In the genomic region with DNA sequence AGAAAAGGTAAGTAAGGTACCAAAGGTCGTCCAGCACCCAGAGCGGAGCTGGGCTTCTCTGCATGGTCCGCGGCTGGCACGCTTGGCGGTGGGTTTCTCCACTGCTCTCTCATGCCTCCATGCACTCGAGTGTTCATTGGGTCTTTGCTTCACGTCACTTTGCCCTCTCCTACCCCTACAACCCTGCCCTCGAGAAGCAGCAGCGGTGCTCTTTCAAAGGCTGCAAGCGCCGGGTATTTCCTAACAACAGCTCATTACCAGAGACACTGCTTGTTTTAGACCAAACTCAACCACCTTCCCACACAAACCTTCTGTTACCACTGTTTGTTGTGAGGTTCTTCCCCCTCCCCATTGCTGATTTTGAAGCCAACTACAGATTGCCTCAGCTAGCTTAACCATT, we compare ENCODE assay signal across 21 cellular contexts. TPM values are rescaled to one million over a fixed set of nuclear protein-coding genes. Genes with fewer than 3 reads are reported as not detected.
DNase-seq lines count a peak whose midpoint lies in the region; ATAC-seq, FAIRE-seq and TF ChIP-seq lines count a peak whose summit lies in the region.
"Had no signal": no experiment of that assay in that cellular context is flagged by ENCODE, and none has a peak within 500 bp of the region (broad histone marks: within the 10 kb centered on the region; RNA-seq: fewer than 3 reads in every experiment).

No MANE protein-coding gene starts in this region.

- H3K9me3 Mint-ChIP-seq in mesothelial cell of epicardium (no peaks in the 10 kb centered on the region), nephron progenitor cell (no peaks in the 10 kb centered on the region)

- H3K4me1 Mint-ChIP-seq in mesothelial cell of epicardium, result peaks cover 32% of the 10 kb centered on the region
- H3K4me1 Mint-ChIP-seq in nephron progenitor cell, result peaks cover 18% of the 10 kb centered on the region

- TF ChIP-seq CTCF in GM06990 (IDR thresholded peaks at IDR 0.05; ENCODE audit: insufficient read depth, low read length, poor library complexity, severe bottlenecking) (no peak), mesothelial cell of epicardium (IDR thresholded peaks at IDR 0.05; ENCODE audit: unreplicated experiment) (no peak), nephron progenitor cell (IDR thresholded peaks at IDR 0.05) (no peak)

- ATAC-seq in HG02798 (IDR thresholded peaks at IDR 0.05; ENCODE audit: poor library complexity, unreplicated experiment), result peak; percentile 56

- no peaks in the 10 kb centered on the region for H3K27me3 Mint-ChIP-seq in mesothelial cell of epicardium (ENCODE audit: low read depth)
- H3K27me3 Mint-ChIP-seq in nephron progenitor cell (ENCODE audit: low read depth, poor library complexity), result no peaks in the 10 kb centered on the region

- H3K4me3 ChIP-seq in GM06990 (replicated peaks; ENCODE audit: low read depth, low read length), result no peak overlapping the region; the same call in 1 of the 2 replicates
- H3K4me3 ChIP-seq: GM23248, mucosa of descending colon, ovary had no signal

- DNase-seq in GM06990 (ENCODE audit: extremely low read depth, insufficient read length), result peak; percentile 64
- DNase-seq in GM18507 (ENCODE audit: extremely low spot score, insufficient read length, low read depth), result no peak
- DNase-seq in mesothelial cell of epicardium (ENCODE audit: low spot score in 2 of 2, unreplicated experiment in 2 of 2), result peak in 1 of 2 experiments; percentile 33
- no peak for DNase-seq in nephron progenitor cell
- no peak for DNase-seq in NCI-H748 (lab: John Stamatoyannopoulos, UW; ENCODE audit: unreplicated experiment)
- DNase-seq in AG08396 (ENCODE audit: low spot score), result no peak
- no peak for DNase-seq in HuH-7.5 (ENCODE audit: low spot score)
- DNase-seq: activated CD8-positive, alpha-beta memory T cell treated with anti-CD3 and anti-CD28 coated beads, Interleukin-2, amount 50 U/mL, for 4 hours; BE2C; DMS153; GM23248; Karpas-422; mucosa of descending colon; NCI-H146; NCI-H446; OCI-M1; ovary; small intestine had no signal

- H3K4me3 Mint-ChIP-seq in mesothelial cell of epicardium (no peak overlapping the region), nephron progenitor cell (no peak overlapping the region)

- H3K27ac Mint-ChIP-seq in mesothelial cell of epicardium (peak overlapping the region; percentile 64), nephron progenitor cell (no peak overlapping the region)

- no peaks in the 10 kb centered on the region for H3K27me3 ChIP-seq in GM06990 (replicated peaks; ENCODE audit: control insufficient read depth, insufficient read depth, low read length)
- H3K27me3 ChIP-seq: BE2C, ovary had no signal

- H3K36me3 Mint-ChIP-seq in mesothelial cell of epicardium (peaks cover 20% of the 10 kb centered on the region), nephron progenitor cell (ENCODE audit: low read depth) (peaks cover 32% of the 10 kb centered on the region)

- FAIRE-seq in GM18507 (lab: Jason Lieb, UNC), result peak; percentile 65
- FAIRE-seq: colon, keratinocyte, small intestine had no signal

- no peaks in the 10 kb centered on the region; the same call in 1 of the 2 replicates for H3K36me3 ChIP-seq in GM06990 (ENCODE audit: control insufficient read depth, insufficient read depth, low read length)
- H3K36me3 ChIP-seq: ovary had no signal

RNA-seq across cellular contexts. Expression of a gene that starts 21.5 kb away (rescaled TPM):
- 23.3 to 24.7 TPM (median 24.0 TPM) in 3 replicates for total RNA-seq in mesothelial cell of epicardium

RNA-seq across cellular contexts. Expression of a gene that starts 34.1 kb away (rescaled TPM):
- total RNA-seq in mesothelial cell of epicardium, result 20.1 to 21.4 TPM (median 21.4 TPM) in 3 replicates
